Comparison of ENCODE assay signal across 30 cellular contexts in genomic region chr12:11107719-11108118, GRCh38. TPM values are rescaled to one million over a fixed set of nuclear protein-coding genes. Genes with fewer than 3 reads are reported as not detected.
"Had no signal": no experiment of that assay in that cellular context is flagged by ENCODE, and none has a peak within 500 bp of the region (broad histone marks: within the 10 kb centered on the region; RNA-seq: fewer than 3 reads in every experiment).

No MANE protein-coding gene starts in this region.

- H3K4me3 ChIP-seq: dorsolateral prefrontal cortex, left lung, mucosa of descending colon, ovary, psoas muscle, skin epidermis, spleen, testis, tibial artery had no signal

- ATAC-seq: left cardiac atrium; left lung; mucosa of descending colon; psoas muscle; right cardiac atrium; stimulated activated memory B cell treated with anti-CD40 and anti-IgM and Interleukin-4, amounts not matched to agents 10 μg/mL and 1 μg/mL and 100 μg/mL, for 72 hours; stimulated activated naive CD8-positive, alpha-beta T cell treated with anti-CD3 and anti-CD28 coated beads, Interleukin-15, Interleukin-2, amounts not matched to agents 100 U/mL and 50 U/mL, for 24 hours had no signal

- H3K27me3 Mint-ChIP-seq: naive B cell; stimulated activated memory B cell treated with anti-CD40 and anti-IgM and Interleukin-4, amounts not matched to agents 10 μg/mL and 1 μg/mL and 100 μg/mL, for 72 hours; type B pancreatic cell had no signal

- H3K9me3 ChIP-seq: ovary, psoas muscle, testis had no signal

- H3K36me3 ChIP-seq: left lung, ovary had no signal

- H3K27ac Mint-ChIP-seq: mesothelial cell of epicardium; stimulated activated memory B cell treated with anti-CD40 and anti-IgM and Interleukin-4, amounts not matched to agents 10 μg/mL and 1 μg/mL and 100 μg/mL, for 72 hours; type B pancreatic cell had no signal

- H3K27ac ChIP-seq: dorsolateral prefrontal cortex, left lung, ovary, psoas muscle, skin epidermis, spleen, testis, tibial artery had no signal

- DNase-seq: cortex of kidney; dorsolateral prefrontal cortex; effector CD4-positive, alpha-beta T cell; head of caudate nucleus; left cardiac atrium; left lung; mesenchymal stem cell; mucosa of descending colon; naive B cell; occipital lobe; ovary; posterior cingulate gyrus; psoas muscle; right cardiac atrium; spleen; stimulated activated CD4-positive, alpha-beta T cell treated with anti-CD3 and anti-CD28 coated beads, Interleukin-4, amount 100 ng/mL, for 4 hours; stimulated activated naive CD8-positive, alpha-beta T cell treated with anti-CD3 and anti-CD28 coated beads, Interleukin-15, Interleukin-2, amounts not matched to agents 100 U/mL and 50 U/mL, for 24 hours; substantia nigra; testis; tibial artery had no signal

- H3K27me3 ChIP-seq: dorsolateral prefrontal cortex, left lung, ovary, spleen, testis, tibial artery had no signal

- H3K4me3 Mint-ChIP-seq: mesothelial cell of epicardium; stimulated activated memory B cell treated with anti-CD40 and anti-IgM and Interleukin-4, amounts not matched to agents 10 μg/mL and 1 μg/mL and 100 μg/mL, for 72 hours; type B pancreatic cell had no signal

- H3K4me1 ChIP-seq: left lung, psoas muscle, spleen, testis, tibial artery had no signal

- FAIRE-seq: frontal cortex had no signal

- H3K4me1 Mint-ChIP-seq: mesothelial cell of epicardium had no signal

RNA-seq across cellular contexts. Expression of gene TAS2R43, which starts 15.6 kb away (rescaled TPM):
- total RNA-seq: kidney epithelial cell, left cardiac atrium, renal cortical epithelial cell, right cardiac atrium had no signal
- polyA plus RNA-seq: esophagus, right cardiac atrium, spleen, urinary bladder had no signal

RNA-seq across cellular contexts. Expression of gene TAS2R30, which starts 26.7 kb away (rescaled TPM):
- polyA plus RNA-seq: urinary bladder had no signal

RNA-seq across cellular contexts. Expression of gene TAS2R46, which starts 45.6 kb away (rescaled TPM):
- polyA plus RNA-seq: esophagus, neural cell, ovary, right cardiac atrium, spleen, urinary bladder had no signal
